Comparison of ENCODE assay signal across 10 cellular contexts in genomic region chr5:116076496-116076895, GRCh38. TPM values are rescaled to one million over a fixed set of nuclear protein-coding genes. Genes with fewer than 3 reads are reported as not detected.
A peak's percentile ranks its signal among the peaks of the same experiment; 100 is the strongest.
DNase-seq lines count a peak whose midpoint lies in the region; ATAC-seq, FAIRE-seq and TF ChIP-seq lines count a peak whose summit lies in the region.
"Had no signal": no experiment of that assay in that cellular context is flagged by ENCODE, and none has a peak within 500 bp of the region (broad histone marks: within the 10 kb centered on the region; RNA-seq: fewer than 3 reads in every experiment).

No MANE protein-coding gene starts in this region.

- H3K4me1 ChIP-seq in OCI-LY1 (ENCODE audit: insufficient read depth, low read length, severe bottlenecking) = peaks cover 20% of the 10 kb centered on the region
- H3K4me1 ChIP-seq in neural progenitor cell = no peaks in the 10 kb centered on the region

- no peaks in the 10 kb centered on the region for H3K9me2 ChIP-seq in OCI-LY1 (ENCODE audit: low read depth, low read length)

- H3K9me3 Mint-ChIP-seq in neural progenitor cell = no peaks in the 10 kb centered on the region
- H3K9me3 Mint-ChIP-seq: CD8-positive, alpha-beta T cell had no signal

- H3K36me3 ChIP-seq in OCI-LY1 (ENCODE audit: insufficient read depth, low read length) = no peaks in the 10 kb centered on the region
- H3K36me3 ChIP-seq in neural progenitor cell = no peaks in the 10 kb centered on the region

- H3F3A ChIP-seq in OCI-LY1 (ENCODE audit: insufficient read depth, low read length) (no peaks in the 10 kb centered on the region), neural progenitor cell (ENCODE audit: low read depth) (no peaks in the 10 kb centered on the region)

- peak overlapping the region; percentile 2 for H3K27ac ChIP-seq in OCI-LY1 (ENCODE audit: low read depth, low read length, poor library complexity, severe bottlenecking)
- H3K27ac ChIP-seq in neural progenitor cell = no peak overlapping the region
- H3K27ac ChIP-seq: heart left ventricle had no signal

- H3K4me2 ChIP-seq in OCI-LY1 (ENCODE audit: low read length) (peak overlapping the region; percentile 39; the same call in 1 of the 2 replicates), neural progenitor cell (no peak overlapping the region)

- H3K36me3 Mint-ChIP-seq in neural progenitor cell = no peaks in the 10 kb centered on the region

- H3K27me3 Mint-ChIP-seq in neural progenitor cell (ENCODE audit: insufficient read depth, low read depth) = no peaks in the 10 kb centered on the region

- H3K4me3 Mint-ChIP-seq in neural progenitor cell = no peak overlapping the region
- H3K4me3 Mint-ChIP-seq: CD8-positive, alpha-beta T cell had no signal

- TF ChIP-seq CTCF in OCI-LY1 (IDR thresholded peaks at IDR 0.05; ENCODE audit: low read length) (no peak), D721Med (IDR thresholded peaks at IDR 0.05; ENCODE audit: insufficient read depth, missing control alignments) (no peak), neural progenitor cell (IDR thresholded peaks at IDR 0.05) (no peak)

- H3K4me3 ChIP-seq in OCI-LY1 (ENCODE audit: low read depth, low read length, poor library complexity, severe bottlenecking) (no peak overlapping the region), neural progenitor cell (no peak overlapping the region)
- H3K4me3 ChIP-seq: heart left ventricle had no signal

- peak; percentile 9 for DNase-seq in stimulated activated CD4-positive, alpha-beta T cell treated with anti-CD3 and anti-CD28 coated beads, Interleukin-1b, Interleukin-23, amount 100 ng/mL, for 48 hours
- DNase-seq in stimulated activated CD4-positive, alpha-beta T cell treated with anti-CD3 and anti-CD28 coated beads, Interleukin-4, amount 100 ng/mL, for 4 hours = no peak
- DNase-seq in superior temporal gyrus (ENCODE audit: extremely low spot score) (peak; percentile 15), RCC 7860 (ENCODE audit: low spot score) (no peak), D721Med (ENCODE audit: insufficient read length, low spot score) (no peak), neural progenitor cell (ENCODE audit: low spot score) (no peak)
- DNase-seq: CD8-positive, alpha-beta T cell; heart left ventricle had no signal

- H4K20me1 ChIP-seq in OCI-LY1 (ENCODE audit: insufficient read depth, low read length) (no peaks in the 10 kb centered on the region), neural progenitor cell (ENCODE audit: low read depth) (no peaks in the 10 kb centered on the region)

- H3K9me3 ChIP-seq in OCI-LY1 (ENCODE audit: low read length) (no peaks in the 10 kb centered on the region), neural progenitor cell (ENCODE audit: low read depth) (no peaks in the 10 kb centered on the region)
- H3K9me3 ChIP-seq: heart left ventricle had no signal

- H3K79me2 ChIP-seq in OCI-LY1 (ENCODE audit: insufficient read depth, low read length) (no peaks in the 10 kb centered on the region), neural progenitor cell (ENCODE audit: low read depth) (no peaks in the 10 kb centered on the region)

- no peaks in the 10 kb centered on the region for H3K27me3 ChIP-seq in OCI-LY1 (ENCODE audit: insufficient read depth, low read length)
- H3K27me3 ChIP-seq in neural progenitor cell = no peaks in the 10 kb centered on the region
- H3K27me3 ChIP-seq: heart left ventricle had no signal

- ATAC-seq in HG02885 (IDR thresholded peaks at IDR 0.05; ENCODE audit: poor library complexity, unreplicated experiment) = peak; percentile 99
- ATAC-seq: CD8-positive, alpha-beta T cell had no signal

- FAIRE-seq in RCC 7860 (lab: Jason Lieb, UNC) (no peak), D721Med (lab: Jason Lieb, UNC) (no peak)

- H3K4me1 Mint-ChIP-seq in neural progenitor cell = no peaks in the 10 kb centered on the region

- H2AFZ ChIP-seq in OCI-LY1 (ENCODE audit: low read length) = no peak overlapping the region
- H2AFZ ChIP-seq in neural progenitor cell (replicated peaks) = no peak overlapping the region

- H3K9ac ChIP-seq in OCI-LY1 (ENCODE audit: low read length) (no peak overlapping the region), neural progenitor cell (no peak overlapping the region)

- no peak overlapping the region for H3K27ac Mint-ChIP-seq in neural progenitor cell
- H3K27ac Mint-ChIP-seq: CD8-positive, alpha-beta T cell had no signal

RNA-seq across cellular contexts. Expression of gene COMMD10, which starts 8.3 kb away (rescaled TPM):
- total RNA-seq in neural progenitor cell (ENCODE audit: low replicate concordance) = 46.6 and 77.0 TPM in 2 replicates

RNA-seq across cellular contexts. Expression of gene ARL14EPL, which starts 44.2 kb away (rescaled TPM):
- total RNA-seq in neural progenitor cell (ENCODE audit: low replicate concordance) = not detected in 2 replicates
- total RNA-seq: heart left ventricle had no signal

Comparison
In these comparisons a context has a peak if more than half of its experiments do, and no peak if none do; other contexts are left out.
1. DNase-seq: peak in stimulated activated CD4-positive, alpha-beta T cell treated with anti-CD3 and anti-CD28 coated beads, Interleukin-1b, Interleukin-23, amount 100 ng/mL, for 48 hours (single experiment) and superior temporal gyrus (single experiment); none in stimulated activated CD4-positive, alpha-beta T cell treated with anti-CD3 and anti-CD28 coated beads, Interleukin-4, amount 100 ng/mL, for 4 hours (0 of 2), RCC 7860 (single experiment), D721Med (single experiment) and neural progenitor cell (single experiment).